23 cellular contexts compared by ENCODE assay signal in the genomic region with DNA sequence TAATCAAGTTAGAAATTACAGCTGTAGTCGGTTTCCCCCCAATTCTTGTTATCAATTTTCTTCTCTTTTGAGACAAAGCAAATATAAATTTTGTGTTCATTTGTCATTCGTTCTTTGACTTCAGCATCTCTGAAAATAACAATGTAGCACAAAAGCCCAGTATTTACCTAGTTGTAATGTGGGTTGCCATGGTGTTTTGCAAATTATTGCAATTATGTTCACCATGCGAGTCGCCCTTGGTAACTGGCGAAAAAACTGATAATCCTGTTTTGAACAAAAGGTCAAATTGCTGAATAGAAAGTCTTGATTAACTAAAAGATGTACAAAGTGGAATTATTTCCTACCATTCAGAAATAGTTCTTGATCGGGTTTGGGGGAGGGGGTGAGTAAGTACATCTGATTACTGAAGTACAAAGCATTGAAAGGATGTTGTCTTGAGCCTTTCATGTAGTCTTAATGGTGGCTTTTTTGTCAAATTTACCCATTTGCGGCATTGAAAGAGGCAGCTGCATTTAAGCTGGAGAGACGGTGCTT.
DNase-seq lines count a peak whose midpoint lies in the region; ATAC-seq, FAIRE-seq and TF ChIP-seq lines count a peak whose summit lies in the region.
"Had no signal": no experiment of that assay in that cellular context is flagged by ENCODE, and none has a peak within 500 bp of the region (broad histone marks: within the 10 kb centered on the region; RNA-seq: fewer than 3 reads in every experiment).

No MANE protein-coding gene starts in this region.

- in situ Hi-C loops in HAP-1 (cut with MboI; ENCODE audit: low sequenced_read_pairs): no loop called here

- no peak for TF ChIP-seq POLR2A in GM12891 (IDR thresholded peaks at IDR 0.05; ENCODE audit: low read depth, low read length)

- no peak for ATAC-seq in HG03469 (IDR thresholded peaks at IDR 0.05; ENCODE audit: unreplicated experiment)
- ATAC-seq: activated T-cell treated with anti-CD3 and anti-CD28 coated beads, Interleukin-2, amount 50 U/mL, for 4 hours; WTC11 had no signal

- H3K9me3 Mint-ChIP-seq in neural crest cell: no peaks in the 10 kb centered on the region
- H3K9me3 Mint-ChIP-seq: activated T-cell treated with anti-CD3 and anti-CD28 coated beads, Interleukin-2, amount 50 U/mL, for 4 hours; WTC11 had no signal

- peak overlapping the region; percentile 92 for H3K27ac Mint-ChIP-seq in neural crest cell (ENCODE audit: unreplicated experiment)
- H3K27ac Mint-ChIP-seq: WTC11 had no signal

- TF ChIP-seq CTCF in neural crest cell (conservative IDR thresholded peaks at IDR 0.05): no peak

- no peak for FAIRE-seq in GM12891 (lab: Jason Lieb, UNC)

- POLR2A ChIA-PET in HEK293T (lab: Yijun Ruan, JAX): no interaction called here

- H3K4me3 ChIP-seq in HAP-1: no peak overlapping the region
- no peak overlapping the region for H3K4me3 ChIP-seq in SJSA1
- H3K4me3 ChIP-seq: uterus had no signal

- no peaks in the 10 kb centered on the region for H3K36me3 ChIP-seq in HAP-1 (replicated peaks)
- no peaks in the 10 kb centered on the region for H3K36me3 ChIP-seq in SJSA1
- H3K36me3 ChIP-seq: neutrophil, uterus had no signal

- peak; percentile 66 to 87 for DNase-seq in HAP-1 (ENCODE audit: low spot score in 2 of 2)
- peak; percentile 67 to 75 for DNase-seq in NCI-H1930 (lab: John Stamatoyannopoulos, UW)
- no peak for DNase-seq in SJSA1 (ENCODE audit: low read depth in 1 of 2, low spot score in 2 of 2)
- no peak for DNase-seq in neural crest cell (ENCODE audit: low read depth, low spot score)
- DNase-seq in HEK293T (ENCODE audit: extremely low spot score): no peak
- no peak for DNase-seq in GM12891 (ENCODE audit: insufficient read length, low spot score)
- DNase-seq in nucleus accumbens (lab: John Stamatoyannopoulos, UW): no peak
- DNase-seq: activated CD4-positive, alpha-beta T cell treated with anti-CD3 and anti-CD28 coated beads, Interleukin-2, amount 50 U/mL, for 1 hour; activated T-cell treated with anti-CD3 and anti-CD28 coated beads, Interleukin-2, amount 50 U/mL, for 4 hours; Calu3; Karpas-422; NCI-H187; NK-92 treated with Interleukin-12 subunit alpha and Interleukin-12 subunit beta, amount 100 ng/mL, for 24 hours; SHP77 treated with DMSO at 0.1 percent for 48 hours; stimulated activated CD4-positive, alpha-beta T cell treated with anti-CD3 and anti-CD28 coated beads, Interleukin-15, amount 100 ng/mL, for 24 hours; stimulated activated naive CD4-positive, alpha-beta T cell; T1000; uterus had no signal

- H3K27me3 Mint-ChIP-seq in neural crest cell (ENCODE audit: low read depth): no peaks in the 10 kb centered on the region

- peaks cover 58% of the 10 kb centered on the region for H3K4me1 Mint-ChIP-seq in neural crest cell

- H3K27me3 ChIP-seq in HAP-1 (ENCODE audit: low read depth): no peaks in the 10 kb centered on the region
- no peaks in the 10 kb centered on the region for H3K27me3 ChIP-seq in SJSA1 (replicated peaks)
- H3K27me3 ChIP-seq: neutrophil had no signal

- H3K9me3 ChIP-seq in HAP-1 (no peaks in the 10 kb centered on the region), SJSA1 (replicated peaks) (no peaks in the 10 kb centered on the region)
- H3K9me3 ChIP-seq: neutrophil, uterus had no signal

- CTCF ChIA-PET in HEK293T (lab: Yijun Ruan, JAX): no interaction called here

- H3K4me1 ChIP-seq in HAP-1: peaks cover 36% of the 10 kb centered on the region
- H3K4me1 ChIP-seq in SJSA1 (replicated peaks): peaks cover 11% of the 10 kb centered on the region
- H3K4me1 ChIP-seq: uterus had no signal

- H3K4me3 Mint-ChIP-seq in neural crest cell: peak overlapping the region; percentile 70
- H3K4me3 Mint-ChIP-seq: activated T-cell treated with anti-CD3 and anti-CD28 coated beads, Interleukin-2, amount 50 U/mL, for 4 hours; WTC11 had no signal

- peaks cover 5% of the 10 kb centered on the region for H3K36me3 Mint-ChIP-seq in neural crest cell (ENCODE audit: low read depth)
- H3K36me3 Mint-ChIP-seq: WTC11 had no signal

- peak overlapping the region; percentile 83; the same call in 1 of the 2 replicates for H3K27ac ChIP-seq in SJSA1
- H3K27ac ChIP-seq: C4-2B, HL-60, neutrophil, uterus had no signal

TF ChIP-seq in HEK293T, 16 proteins besides CTCF, POLR2A, EP300 and RAD21:
- TF ChIP-seq CTBP1 (IDR thresholded peaks at IDR 0.05; ENCODE audit: borderline replicate concordance) (no peak), FOXA1 (IDR thresholded peaks at IDR 0.05) (no peak), TARDBP (IDR thresholded peaks at IDR 0.05) (no peak)
TF ChIP-seq in HEK293T: peak in this region for 0.

TF ChIP-seq in GM12891, 5 proteins besides CTCF, POLR2A, EP300 and RAD21:
- TF ChIP-seq SPI1 (IDR thresholded peaks at IDR 0.05; ENCODE audit: low read depth, low read length) (no peak), PAX5 (IDR thresholded peaks at IDR 0.05; ENCODE audit: insufficient read depth, low read length, severe bottlenecking) (no peak), POU2F2 (IDR thresholded peaks at IDR 0.05; ENCODE audit: low read depth, low read length) (no peak), POLR2AphosphoS5 (IDR thresholded peaks at IDR 0.05; ENCODE audit: low read depth, low read length) (no peak), TAF1 (IDR thresholded peaks at IDR 0.05; ENCODE audit: low read depth, low read length) (no peak)

Comparison
In these comparisons a context has a peak if more than half of its experiments do, and no peak if none do; other contexts are left out.
1. DNase-seq: peak in HAP-1 (2 of 2) and NCI-H1930 (2 of 2); none in SJSA1 (0 of 2), neural crest cell (single experiment), HEK293T (single experiment), GM12891 (single experiment) and nucleus accumbens (0 of 56).